In genomic region chr2:42793314-42794270, GRCh38 we compare ENCODE assay signal across 8 cellular contexts. TPM values are rescaled to one million over a fixed set of nuclear protein-coding genes. Genes with fewer than 3 reads are reported as not detected.
DNase-seq lines count a peak whose midpoint lies in the region; ATAC-seq and TF ChIP-seq lines count a peak whose summit lies in the region.

No MANE protein-coding gene starts in this region.

- ATAC-seq in GM18505 (IDR thresholded peaks at IDR 0.05; ENCODE audit: unreplicated experiment), result no peak
- no peak for ATAC-seq in activated CD4-positive, CD25-positive, alpha-beta regulatory T cell treated with anti-CD3 and anti-CD28 coated beads, Interleukin-2, amount 50 U/mL, for 24 hours

- H3K9ac ChIP-seq in iPS-15b (ENCODE audit: low read depth, low read length) (peak overlapping the region; percentile 37), skeletal muscle tissue (ENCODE audit: low read depth in 1 of 3, low read length in 3 of 3) (peak overlapping the region; percentile 63 to 79 (median 75))

- peaks cover 50% of the 10 kb centered on the region for H3K27me3 Mint-ChIP-seq in activated CD4-positive, alpha-beta memory T cell treated with anti-CD3 and anti-CD28 coated beads, Interleukin-2, amount 10 ng/mL, durations not matched to agents 7 days and 5 days

- H3K4me3 Mint-ChIP-seq in activated CD4-positive, alpha-beta memory T cell treated with anti-CD3 and anti-CD28 coated beads, Interleukin-2, amount 10 ng/mL, durations not matched to agents 7 days and 5 days, result peak overlapping the region; percentile 23

- no peaks in the 10 kb centered on the region for H3K9me3 ChIP-seq in iPS-15b (ENCODE audit: control insufficient read depth, insufficient read depth, low read length)
- no peaks in the 10 kb centered on the region for H3K9me3 ChIP-seq in skeletal muscle tissue (ENCODE audit: control insufficient read depth in 3 of 3, low read length in 3 of 3)

- peaks cover 14% of the 10 kb centered on the region for H3K27me3 ChIP-seq in iPS-15b (ENCODE audit: control insufficient read depth, insufficient read depth, low read length)
- H3K27me3 ChIP-seq in skeletal muscle tissue (ENCODE audit: control insufficient read depth in 3 of 3, insufficient read depth in 3 of 3, low read length in 3 of 3), result peaks cover 3 to 25% (median 4%) of the 10 kb centered on the region in 3 donors

- CTCF ChIA-PET in activated CD4-positive, alpha-beta memory T cell treated with anti-CD3 and anti-CD28 coated beads, Interleukin-2, amount 10 ng/mL, durations not matched to agents 7 days and 5 days (lab: Charles Lee), result interaction anchor here (1.5 kb wide), 1 partner anchor 18 kb away, joined by 3 read pairs; no protein-coding TSS in a partner anchor

- peak; percentile 6 for TF ChIP-seq POLR2A in GM18505 (IDR thresholded peaks at IDR 0.05; ENCODE audit: borderline replicate concordance, extremely low read depth, insufficient read depth, insufficient read length)

- no peak overlapping the region for H3K27ac Mint-ChIP-seq in activated CD4-positive, alpha-beta memory T cell treated with anti-CD3 and anti-CD28 coated beads, Interleukin-2, amount 10 ng/mL, durations not matched to agents 7 days and 5 days

- H3K4me1 Mint-ChIP-seq in activated CD4-positive, alpha-beta memory T cell treated with anti-CD3 and anti-CD28 coated beads, Interleukin-2, amount 10 ng/mL, durations not matched to agents 7 days and 5 days, result peaks cover 18% of the 10 kb centered on the region

- peak; percentile 11 for DNase-seq in activated CD4-positive, alpha-beta memory T cell treated with anti-CD3 and anti-CD28 coated beads, Interleukin-2, amount 10 ng/mL, durations not matched to agents 7 days and 5 days
- DNase-seq in stimulated activated CD4-positive, alpha-beta T cell treated with anti-CD3 and anti-CD28 coated beads, Interleukin-2, amount 100 ng/mL, for 24 hours, result no peak
- DNase-seq in DMS79 treated with DMSO at 0.1 percent for 48 hours (lab: John Stamatoyannopoulos, UW) (no peak), SHP77 treated with DMSO at 0.1 percent for 48 hours (lab: John Stamatoyannopoulos, UW) (no peak)

- no peaks in the 10 kb centered on the region for H3K36me3 ChIP-seq in iPS-15b (ENCODE audit: control insufficient read depth, insufficient read depth, low read length)
- no peaks in the 10 kb centered on the region for H3K36me3 ChIP-seq in skeletal muscle tissue (ENCODE audit: control insufficient read depth in 3 of 3, insufficient read depth in 3 of 3, low read length in 3 of 3)

- peaks cover 3% of the 10 kb centered on the region for H3K36me3 Mint-ChIP-seq in activated CD4-positive, alpha-beta memory T cell treated with anti-CD3 and anti-CD28 coated beads, Interleukin-2, amount 10 ng/mL, durations not matched to agents 7 days and 5 days (ENCODE audit: low read depth)

- H3K4me3 ChIP-seq in iPS-15b (ENCODE audit: low read depth, low read length), result peak overlapping the region; percentile 75
- H3K4me3 ChIP-seq in skeletal muscle tissue (ENCODE audit: low read length in 3 of 3), result peak overlapping the region; percentile 59 to 70 (median 67)

- peak overlapping the region; percentile 76 for H3K27ac ChIP-seq in skeletal muscle tissue (ENCODE audit: low read depth, low read length)

- H3K4me1 ChIP-seq in iPS-15b (ENCODE audit: control insufficient read depth, insufficient read depth, low read length) (peaks cover 6% of the 10 kb centered on the region), skeletal muscle tissue (ENCODE audit: control insufficient read depth in 3 of 3, insufficient read depth in 3 of 3, low read length in 3 of 3) (peaks cover 8 to 13% (median 12%) of the 10 kb centered on the region in 3 donors)

- POLR2A ChIA-PET in activated CD4-positive, alpha-beta memory T cell treated with anti-CD3 and anti-CD28 coated beads, Interleukin-2, amount 10 ng/mL, durations not matched to agents 7 days and 5 days (lab: Charles Lee), result interaction anchor here (5.9 kb wide), 1 partner anchor 16 kb away, joined by 31 read pairs; no protein-coding TSS in a partner anchor

- no peaks in the 10 kb centered on the region for H3K9me3 Mint-ChIP-seq in activated CD4-positive, alpha-beta memory T cell treated with anti-CD3 and anti-CD28 coated beads, Interleukin-2, amount 10 ng/mL, durations not matched to agents 7 days and 5 days

RNA-seq across cellular contexts. Expression of gene HAAO, which starts 1.2 kb away (rescaled TPM):
- total RNA-seq in activated CD4-positive, alpha-beta memory T cell treated with anti-CD3 and anti-CD28 coated beads, Interleukin-2, amount 10 ng/mL, durations not matched to agents 7 days and 5 days, result under 1 TPM; 0.18 to 0.28 TPM
- total RNA-seq in skeletal muscle tissue, result 4.2 TPM

RNA-seq across cellular contexts. Expression of gene OXER1, which starts 29.7 kb away (rescaled TPM):
- not detected for total RNA-seq in activated CD4-positive, alpha-beta memory T cell treated with anti-CD3 and anti-CD28 coated beads, Interleukin-2, amount 10 ng/mL, durations not matched to agents 7 days and 5 days
- total RNA-seq in skeletal muscle tissue, result under 0.01 TPM
